In the genomic region with DNA sequence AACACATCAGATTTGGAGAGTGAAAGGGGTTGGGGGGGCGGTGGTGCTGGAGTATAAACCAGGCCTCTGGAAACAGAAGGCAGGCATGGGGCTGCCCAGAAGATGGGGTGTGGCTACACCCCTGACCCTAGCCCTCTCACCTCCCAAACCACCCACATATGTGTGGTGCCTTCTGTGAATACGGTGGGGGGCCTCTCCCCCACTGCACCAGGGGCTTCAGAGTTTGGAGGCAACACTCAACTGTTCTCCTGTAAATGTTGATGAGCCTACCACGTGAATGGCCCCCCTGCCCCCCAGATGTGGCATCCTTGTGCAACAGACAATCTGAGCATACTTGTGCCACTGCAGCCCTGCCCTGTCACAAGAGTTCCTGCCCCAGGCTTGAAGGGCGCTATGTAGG, we compare ENCODE assay signal across 23 cellular contexts. TPM values are rescaled to one million over a fixed set of nuclear protein-coding genes. Genes with fewer than 3 reads are reported as not detected.
A peak's percentile ranks its signal among the peaks of the same experiment; 100 is the strongest.
DNase-seq lines count a peak whose midpoint lies in the region; ATAC-seq, FAIRE-seq and TF ChIP-seq lines count a peak whose summit lies in the region.
"Had no signal": no experiment of that assay in that cellular context is flagged by ENCODE, and none has a peak within 500 bp of the region (broad histone marks: within the 10 kb centered on the region; RNA-seq: fewer than 3 reads in every experiment).

No MANE protein-coding gene starts in this region.

- no peak for TF ChIP-seq POLR2A in HepG2 (IDR thresholded peaks at IDR 0.05; ENCODE audit: insufficient read depth in 1 of 2, low read depth in 2 of 2, low read length in 2 of 2)
- no peak for TF ChIP-seq POLR2A in right lobe of liver (IDR thresholded peaks at IDR 0.05)

- H3K79me2 ChIP-seq in HepG2 (ENCODE audit: insufficient read depth, low read length) (no peaks in the 10 kb centered on the region), osteoblast (ENCODE audit: insufficient read depth, low read length) (no peaks in the 10 kb centered on the region)

- H2AFZ ChIP-seq in HepG2 (ENCODE audit: low read length) (no peak overlapping the region), osteoblast (ENCODE audit: low read length) (no peak overlapping the region)
- H2AFZ ChIP-seq: GM23338 had no signal

- in situ Hi-C loops in HepG2 (cut with HindIII; ENCODE audit: extremely low pct_ligation_motif_present, low pct_unique_long_range_greater_than_20kb) = no loop called here

- intact Hi-C loops in HepG2 (cut with micrococcal nuclease; ENCODE audit: unreplicated experiment) (loop anchor here (5.0 kb wide), 2 partner anchors 87 to 102 kb away; no protein-coding TSS in a partner anchor), right lobe of liver (cut with DNase I) (no loop called here), upper lobe of right lung (cut with DNase I) (no loop called here)

- H3K36me3 ChIP-seq in HepG2 (replicated peaks in 1 of 2; ENCODE audit: control insufficient read depth in 1 of 2, insufficient read depth in 2 of 2, low read length in 2 of 2) (peaks cover 0 to 5% of the 10 kb centered on the region in 2 experiments; a peak in 4 of 5 replicates), right lobe of liver (no peaks in the 10 kb centered on the region), osteoblast (ENCODE audit: insufficient read depth, low read length) (no peaks in the 10 kb centered on the region), upper lobe of right lung (no peaks in the 10 kb centered on the region)

- no peak for FAIRE-seq in HepG2 (lab: Jason Lieb, UNC)
- FAIRE-seq: A204.1, G401.6, GM12878, GM19239 had no signal

- H3K4me2 ChIP-seq in HepG2 (ENCODE audit: low read depth, low read length) (no peak overlapping the region), osteoblast (ENCODE audit: insufficient read depth, low read length) (no peak overlapping the region)
- H3K4me2 ChIP-seq: BLaER1, GM23338 had no signal

- no peak for TF ChIP-seq RAD21 in HepG2 (CRISPR knock-in tag; IDR thresholded peaks at IDR 0.05)

- CTCF ChIA-PET in HepG2 (lab: Yijun Ruan, JAX; ENCODE audit: low intra/inter-chr PET ratio, low total read pairs) = no interaction called here

- ATAC-seq in HepG2 = no peak
- ATAC-seq in right lobe of liver = no peak
- ATAC-seq in upper lobe of right lung = no peak
- ATAC-seq: CD8-positive, alpha-beta T cell; GM12878; GM23338; HCT116 had no signal

- H3K27me3 ChIP-seq in HepG2 (ENCODE audit: control insufficient read depth in 1 of 2, insufficient read depth in 2 of 2, low read length in 2 of 2) (no peaks in the 10 kb centered on the region), right lobe of liver (peaks cover 0 to 6% of the 10 kb centered on the region in 2 donors), osteoblast (ENCODE audit: insufficient read depth, low read length) (peaks cover 27% of the 10 kb centered on the region), upper lobe of right lung (peaks cover 25% of the 10 kb centered on the region)
- H3K27me3 ChIP-seq: BLaER1 had no signal

- WGBS in HepG2 (ENCODE audit: low lambda C conversion rate) = 92% methylated on average over 4 of the region's 4 CpGs
- 100% methylated on average over 1 of the region's 4 CpGs for WGBS in right lobe of liver (ENCODE audit: insufficient coverage, low coverage, low lambda C conversion rate, missing lambda C conversion rate)

- H3K27ac ChIP-seq in HepG2 (ENCODE audit: extremely low read length, insufficient read depth, low read length) = no peak overlapping the region
- H3K27ac ChIP-seq in right lobe of liver = no peak overlapping the region
- no peak overlapping the region for H3K27ac ChIP-seq in osteoblast (ENCODE audit: low read depth, low read length)
- H3K27ac ChIP-seq in upper lobe of right lung = no peak overlapping the region
- H3K27ac ChIP-seq: 22Rv1, BLaER1, C4-2B had no signal

- DNase-seq in HepG2 (ENCODE audit: low spot score) (no peak), right lobe of liver (no peak), osteoblast (ENCODE audit: insufficient read length, low spot score, missing footprints) (peak; percentile 57), upper lobe of right lung (peak; percentile 46), GF-D8 (lab: John Stamatoyannopoulos, UW) (no peak)
- no peak for DNase-seq in activated naive CD4-positive, alpha-beta T cell treated with Interleukin-2 at 50 U/mL for 16 hours
- DNase-seq: Caco-2; CD4-positive, CD25-positive, alpha-beta regulatory T cell; CD8-positive, alpha-beta T cell; DMS153; DND-41; H9 had no signal

- peaks cover 50% of the 10 kb centered on the region for H3K4me1 ChIP-seq in HepG2 (ENCODE audit: insufficient read depth, low read length)
- H3K4me1 ChIP-seq in right lobe of liver = peaks cover 0 to 6% (median 0%) of the 10 kb centered on the region in 4 donors
- H3K4me1 ChIP-seq in osteoblast (ENCODE audit: insufficient read depth, low read length) = no peaks in the 10 kb centered on the region
- no peaks in the 10 kb centered on the region for H3K4me1 ChIP-seq in upper lobe of right lung

- TF ChIP-seq CTCF in HepG2 (CRISPR knock-in tag; IDR thresholded peaks at IDR 0.05) (no peak), right lobe of liver (IDR thresholded peaks at IDR 0.05) (no peak), osteoblast (IDR thresholded peaks at IDR 0.05; ENCODE audit: extremely low read depth, low read depth, low read length) (no peak), upper lobe of right lung (IDR thresholded peaks at IDR 0.05) (no peak)

- TF ChIP-seq EP300 in HepG2 (IDR thresholded peaks at IDR 0.05; ENCODE audit: low read depth in 2 of 2, low read length in 2 of 2) (no peak), HepG2 (CRISPR knock-in tag; IDR thresholded peaks at IDR 0.05; ENCODE audit: borderline replicate concordance) (no peak)

- H3K9ac ChIP-seq in HepG2 (ENCODE audit: insufficient read depth, low read depth, low read length) = no peak overlapping the region
- H3K9ac ChIP-seq: BLaER1 had no signal

- POLR2A ChIA-PET in HepG2 (lab: Yijun Ruan, JAX) = no interaction called here

- H3K9me3 ChIP-seq in HepG2 (ENCODE audit: low read length) (no peaks in the 10 kb centered on the region), right lobe of liver (no peaks in the 10 kb centered on the region), osteoblast (ENCODE audit: low read depth, low read length) (no peaks in the 10 kb centered on the region), upper lobe of right lung (no peaks in the 10 kb centered on the region)
- H3K9me3 ChIP-seq: BLaER1, Caco-2 had no signal

- no TSS peak for BruUV-seq in HepG2 (replicated peaks; lab: Mats Ljungman, UMichigan)

- H4K20me1 ChIP-seq in HepG2 (ENCODE audit: insufficient read depth, low read length) (no peaks in the 10 kb centered on the region), osteoblast (ENCODE audit: insufficient read depth, low read length) (no peaks in the 10 kb centered on the region)

- no peak overlapping the region for H3K4me3 ChIP-seq in HepG2 (replicated peaks in 1 of 3; ENCODE audit: insufficient read depth in 1 of 3, low read depth in 2 of 3, low read length in 3 of 3)
- no peak overlapping the region for H3K4me3 ChIP-seq in right lobe of liver
- no peak overlapping the region for H3K4me3 ChIP-seq in osteoblast (ENCODE audit: insufficient read depth, low read length)
- H3K4me3 ChIP-seq in upper lobe of right lung = no peak overlapping the region
- H3K4me3 ChIP-seq: BLaER1, GM12878, GM23338 had no signal

RNA-seq across cellular contexts. Expression of a gene that starts 19.5 kb away (rescaled TPM):
- total RNA-seq in HepG2 (2016; rRNA removed; fragmentation: Illumina TruSeq; extraction: Trizol) (3.0 and 4.2 TPM in 2 replicates), right lobe of liver (under 1 TPM; 0.13 to 0.65 (median 0.38) TPM), osteoblast (0.29 and 0.36 TPM in 2 replicates), upper lobe of right lung (2.1 TPM)
- 1.2 TPM in 2 replicates for total RNA-seq in HepG2 (2016; cell fraction: cytosol; rRNA removed; fragmentation: Illumina TruSeq; extraction: Trizol; ENCODE audit: low read depth)
- 2.7 and 3.8 TPM in 2 replicates for total RNA-seq in HepG2 (2016; cell fraction: insoluble cytoplasmic fraction; rRNA removed; fragmentation: Illumina TruSeq; extraction: Trizol)
- total RNA-seq in HepG2 (2016; cell fraction: membrane; rRNA removed; fragmentation: Illumina TruSeq; extraction: Trizol) = 2.4 and 2.5 TPM in 2 replicates
- total RNA-seq in HepG2 (2016; cell fraction: nucleus; rRNA removed; fragmentation: Illumina TruSeq; extraction: Trizol) = 6.0 and 6.4 TPM in 2 replicates
- 10.3 and 11.1 TPM in 2 replicates for polyA plus RNA-seq in HepG2 (2011; rRNA removed)
- 5.7 and 7.4 TPM in 2 replicates for polyA plus RNA-seq in HepG2 (2011; cell fraction: cytosol; rRNA removed)
- 32.6 and 44.1 TPM in 2 replicates for polyA plus RNA-seq in HepG2 (2011; cell fraction: nucleus; rRNA removed)
- polyA plus RNA-seq in HepG2 (2012) = 8.1 and 9.8 TPM in 2 replicates
- 1.0 and 1.1 TPM in 2 replicates for polyA plus RNA-seq in HepG2 (2016; cell fraction: cytosol; fragmentation: Illumina TruSeq; extraction: Trizol; ENCODE audit: low read depth)
- polyA plus RNA-seq in HepG2 (2016; cell fraction: insoluble cytoplasmic fraction; fragmentation: Illumina TruSeq; extraction: Trizol; ENCODE audit: low read depth) = 3.1 and 4.1 TPM in 2 replicates
- polyA plus RNA-seq in HepG2 (2016; cell fraction: membrane; fragmentation: Illumina TruSeq; extraction: Trizol; ENCODE audit: low read depth) = 1.6 and 2.0 TPM in 2 replicates
- 20.4 and 21.9 TPM in 2 replicates for polyA plus RNA-seq in HepG2 (2016; cell fraction: nucleus; fragmentation: Illumina TruSeq; extraction: Trizol; ENCODE audit: insufficient read depth, low read depth)
- 12.4 and 15.2 TPM in 2 replicates for polyA minus RNA-seq in HepG2 (2011; rRNA and poly(A)+ RNA removed; ENCODE audit: low replicate concordance)
- 5.4 and 6.2 TPM in 2 replicates for polyA minus RNA-seq in HepG2 (2011; cell fraction: cytosol; rRNA and poly(A)+ RNA removed)
- polyA minus RNA-seq in HepG2 (2011; cell fraction: nucleus; rRNA and poly(A)+ RNA removed) = 14.7 and 16.5 TPM in 2 replicates

RNA-seq across cellular contexts. Expression of a gene that starts 28.6 kb away (rescaled TPM):
- total RNA-seq in HepG2 (2016; rRNA removed; fragmentation: Illumina TruSeq; extraction: Trizol) (not detected in 2 replicates), right lobe of liver (not detected), osteoblast (not detected in 2 replicates), upper lobe of right lung (not detected)
- not detected in 2 replicates for total RNA-seq in HepG2 (2016; cell fraction: cytosol; rRNA removed; fragmentation: Illumina TruSeq; extraction: Trizol; ENCODE audit: low read depth)
- total RNA-seq in HepG2 (2016; cell fraction: insoluble cytoplasmic fraction; rRNA removed; fragmentation: Illumina TruSeq; extraction: Trizol) = 0.06 TPM in 1 of 2 replicates, not detected in the other
- total RNA-seq in HepG2 (2016; cell fraction: membrane; rRNA removed; fragmentation: Illumina TruSeq; extraction: Trizol) = not detected in 2 replicates
- total RNA-seq in HepG2 (2016; cell fraction: nucleus; rRNA removed; fragmentation: Illumina TruSeq; extraction: Trizol) = not detected in 2 replicates
- polyA plus RNA-seq in HepG2 (2011; rRNA removed) = not detected in 2 replicates
- polyA plus RNA-seq in HepG2 (2011; cell fraction: cytosol; rRNA removed) = 0.03 TPM in 1 of 2 replicates, not detected in the other
- polyA plus RNA-seq in HepG2 (2011; cell fraction: nucleus; rRNA removed) = 0.07 TPM in 1 of 2 replicates, not detected in the other
- polyA plus RNA-seq in HepG2 (2012) = not detected in 2 replicates
- not detected in 2 replicates for polyA plus RNA-seq in HepG2 (2016; cell fraction: cytosol; fragmentation: Illumina TruSeq; extraction: Trizol; ENCODE audit: low read depth)
- not detected in 2 replicates for polyA plus RNA-seq in HepG2 (2016; cell fraction: insoluble cytoplasmic fraction; fragmentation: Illumina TruSeq; extraction: Trizol; ENCODE audit: low read depth)
- polyA plus RNA-seq in HepG2 (2016; cell fraction: membrane; fragmentation: Illumina TruSeq; extraction: Trizol; ENCODE audit: low read depth) = not detected in 2 replicates
- not detected in 2 replicates for polyA plus RNA-seq in HepG2 (2016; cell fraction: nucleus; fragmentation: Illumina TruSeq; extraction: Trizol; ENCODE audit: insufficient read depth, low read depth)
- polyA minus RNA-seq in HepG2 (2011; rRNA and poly(A)+ RNA removed; ENCODE audit: low replicate concordance) = not detected in 2 replicates
- polyA minus RNA-seq in HepG2 (2011; cell fraction: cytosol; rRNA and poly(A)+ RNA removed) = not detected in 2 replicates
- 0.25 TPM in 1 of 2 replicates, not detected in the other for polyA minus RNA-seq in HepG2 (2011; cell fraction: nucleus; rRNA and poly(A)+ RNA removed)
- total RNA-seq: Caco-2, GM12878, GM23338, H4 had no signal
- polyA plus RNA-seq: AG04450; CD4-positive, CD25-positive, alpha-beta regulatory T cell had no signal

RNA-seq across cellular contexts. Expression of a gene that starts 30.7 kb away (rescaled TPM):
- total RNA-seq in HepG2 (2016; rRNA removed; fragmentation: Illumina TruSeq; extraction: Trizol) = 517 and 689 TPM in 2 replicates
- total RNA-seq in HepG2 (2016; cell fraction: cytosol; rRNA removed; fragmentation: Illumina TruSeq; extraction: Trizol; ENCODE audit: low read depth) = 83.8 and 91.7 TPM in 2 replicates
- total RNA-seq in HepG2 (2016; cell fraction: insoluble cytoplasmic fraction; rRNA removed; fragmentation: Illumina TruSeq; extraction: Trizol) = 525 and 715 TPM in 2 replicates
- 114 and 115 TPM in 2 replicates for total RNA-seq in HepG2 (2016; cell fraction: membrane; rRNA removed; fragmentation: Illumina TruSeq; extraction: Trizol)
- 196 and 212 TPM in 2 replicates for total RNA-seq in HepG2 (2016; cell fraction: nucleus; rRNA removed; fragmentation: Illumina TruSeq; extraction: Trizol)
- 326 and 347 TPM in 2 replicates for polyA plus RNA-seq in HepG2 (2011; rRNA removed)
- polyA plus RNA-seq in HepG2 (2011; cell fraction: cytosol; rRNA removed) = 421 and 439 TPM in 2 replicates
- polyA plus RNA-seq in HepG2 (2011; cell fraction: nucleus; rRNA removed) = 113 and 132 TPM in 2 replicates
- 497 and 591 TPM in 2 replicates for polyA plus RNA-seq in HepG2 (2012)
- 60.5 and 62.9 TPM in 2 replicates for polyA plus RNA-seq in HepG2 (2016; cell fraction: cytosol; fragmentation: Illumina TruSeq; extraction: Trizol; ENCODE audit: low read depth)
- polyA plus RNA-seq in HepG2 (2016; cell fraction: insoluble cytoplasmic fraction; fragmentation: Illumina TruSeq; extraction: Trizol; ENCODE audit: low read depth) = 605 and 611 TPM in 2 replicates
- 71.6 and 78.2 TPM in 2 replicates for polyA plus RNA-seq in HepG2 (2016; cell fraction: membrane; fragmentation: Illumina TruSeq; extraction: Trizol; ENCODE audit: low read depth)
- polyA plus RNA-seq in HepG2 (2016; cell fraction: nucleus; fragmentation: Illumina TruSeq; extraction: Trizol; ENCODE audit: insufficient read depth, low read depth) = 207 and 227 TPM in 2 replicates
- 594 and 852 TPM in 2 replicates for polyA minus RNA-seq in HepG2 (2011; rRNA and poly(A)+ RNA removed; ENCODE audit: low replicate concordance)
- 197 and 217 TPM in 2 replicates for polyA minus RNA-seq in HepG2 (2011; cell fraction: cytosol; rRNA and poly(A)+ RNA removed)
- 138 and 184 TPM in 2 replicates for polyA minus RNA-seq in HepG2 (2011; cell fraction: nucleus; rRNA and poly(A)+ RNA removed)
- 100 to 1,000 TPM in 3 of 6 experiments, 10 to 100 TPM in 3; 83.5 to 131 (median 99.4) TPM for total RNA-seq in right lobe of liver
- 180 and 200 TPM in 2 replicates for total RNA-seq in osteoblast
- 152 TPM for total RNA-seq in upper lobe of right lung

RNA-seq across cellular contexts. Expression of a gene that starts 31.7 kb away (rescaled TPM):
- total RNA-seq in HepG2 (2016; rRNA removed; fragmentation: Illumina TruSeq; extraction: Trizol) = 30.0 and 37.2 TPM in 2 replicates
- total RNA-seq in HepG2 (2016; cell fraction: cytosol; rRNA removed; fragmentation: Illumina TruSeq; extraction: Trizol; ENCODE audit: low read depth) = 141 and 145 TPM in 2 replicates
- 25.4 and 37.6 TPM in 2 replicates for total RNA-seq in HepG2 (2016; cell fraction: insoluble cytoplasmic fraction; rRNA removed; fragmentation: Illumina TruSeq; extraction: Trizol)
- 112 and 121 TPM in 2 replicates for total RNA-seq in HepG2 (2016; cell fraction: membrane; rRNA removed; fragmentation: Illumina TruSeq; extraction: Trizol)
- total RNA-seq in HepG2 (2016; cell fraction: nucleus; rRNA removed; fragmentation: Illumina TruSeq; extraction: Trizol) = 16.8 TPM in 2 replicates
- 11.6 and 12.1 TPM in 2 replicates for polyA plus RNA-seq in HepG2 (2011; rRNA removed)
- polyA plus RNA-seq in HepG2 (2011; cell fraction: cytosol; rRNA removed) = 10.0 and 15.9 TPM in 2 replicates
- 4.1 and 7.0 TPM in 2 replicates for polyA plus RNA-seq in HepG2 (2011; cell fraction: nucleus; rRNA removed)
- 5.7 and 8.8 TPM in 2 replicates for polyA plus RNA-seq in HepG2 (2012)
- polyA plus RNA-seq in HepG2 (2016; cell fraction: cytosol; fragmentation: Illumina TruSeq; extraction: Trizol; ENCODE audit: low read depth) = 152 and 157 TPM in 2 replicates
- 23.1 and 23.9 TPM in 2 replicates for polyA plus RNA-seq in HepG2 (2016; cell fraction: insoluble cytoplasmic fraction; fragmentation: Illumina TruSeq; extraction: Trizol; ENCODE audit: low read depth)
- 103 and 106 TPM in 2 replicates for polyA plus RNA-seq in HepG2 (2016; cell fraction: membrane; fragmentation: Illumina TruSeq; extraction: Trizol; ENCODE audit: low read depth)
- polyA plus RNA-seq in HepG2 (2016; cell fraction: nucleus; fragmentation: Illumina TruSeq; extraction: Trizol; ENCODE audit: insufficient read depth, low read depth) = 23.7 and 26.7 TPM in 2 replicates
- polyA minus RNA-seq in HepG2 (2011; rRNA and poly(A)+ RNA removed; ENCODE audit: low replicate concordance) = 19.5 and 55.8 TPM in 2 replicates
- 2.7 and 5.5 TPM in 2 replicates for polyA minus RNA-seq in HepG2 (2011; cell fraction: cytosol; rRNA and poly(A)+ RNA removed)
- polyA minus RNA-seq in HepG2 (2011; cell fraction: nucleus; rRNA and poly(A)+ RNA removed) = 2.2 and 3.3 TPM in 2 replicates
- total RNA-seq in right lobe of liver = 10 to 100 TPM; 17.8 to 26.1 (median 22.5) TPM
- 11.2 and 15.9 TPM in 2 replicates for total RNA-seq in osteoblast
- total RNA-seq in upper lobe of right lung = 15.5 TPM

RNA-seq across cellular contexts. Expression of a gene that starts 50.7 kb away (rescaled TPM):
- 70.4 and 70.6 TPM in 2 replicates for total RNA-seq in HepG2 (2016; rRNA removed; fragmentation: Illumina TruSeq; extraction: Trizol)
- 9.8 and 10.0 TPM in 2 replicates for total RNA-seq in HepG2 (2016; cell fraction: cytosol; rRNA removed; fragmentation: Illumina TruSeq; extraction: Trizol; ENCODE audit: low read depth)
- 60.2 and 71.8 TPM in 2 replicates for total RNA-seq in HepG2 (2016; cell fraction: insoluble cytoplasmic fraction; rRNA removed; fragmentation: Illumina TruSeq; extraction: Trizol)
- total RNA-seq in HepG2 (2016; cell fraction: membrane; rRNA removed; fragmentation: Illumina TruSeq; extraction: Trizol) = 27.7 and 31.2 TPM in 2 replicates
- total RNA-seq in HepG2 (2016; cell fraction: nucleus; rRNA removed; fragmentation: Illumina TruSeq; extraction: Trizol) = 60.7 and 66.5 TPM in 2 replicates
- polyA plus RNA-seq in HepG2 (2011; rRNA removed) = 55.8 and 62.2 TPM in 2 replicates
- polyA plus RNA-seq in HepG2 (2011; cell fraction: cytosol; rRNA removed) = 42.9 and 47.4 TPM in 2 replicates
- 96.0 and 102 TPM in 2 replicates for polyA plus RNA-seq in HepG2 (2011; cell fraction: nucleus; rRNA removed)
- polyA plus RNA-seq in HepG2 (2012) = 48.5 and 51.9 TPM in 2 replicates
- polyA plus RNA-seq in HepG2 (2016; cell fraction: cytosol; fragmentation: Illumina TruSeq; extraction: Trizol; ENCODE audit: low read depth) = 8.0 TPM in 2 replicates
- polyA plus RNA-seq in HepG2 (2016; cell fraction: insoluble cytoplasmic fraction; fragmentation: Illumina TruSeq; extraction: Trizol; ENCODE audit: low read depth) = 52.6 and 65.1 TPM in 2 replicates
- 20.7 and 22.3 TPM in 2 replicates for polyA plus RNA-seq in HepG2 (2016; cell fraction: membrane; fragmentation: Illumina TruSeq; extraction: Trizol; ENCODE audit: low read depth)
- polyA plus RNA-seq in HepG2 (2016; cell fraction: nucleus; fragmentation: Illumina TruSeq; extraction: Trizol; ENCODE audit: insufficient read depth, low read depth) = 82.3 and 84.7 TPM in 2 replicates
- 57.7 and 119 TPM in 2 replicates for polyA minus RNA-seq in HepG2 (2011; rRNA and poly(A)+ RNA removed; ENCODE audit: low replicate concordance)
- polyA minus RNA-seq in HepG2 (2011; cell fraction: cytosol; rRNA and poly(A)+ RNA removed) = 18.6 and 21.6 TPM in 2 replicates
- polyA minus RNA-seq in HepG2 (2011; cell fraction: nucleus; rRNA and poly(A)+ RNA removed) = 78.0 and 87.9 TPM in 2 replicates
- total RNA-seq in right lobe of liver = 10 to 100 TPM in 3 of 6 experiments, 1 to 10 TPM in 3; 5.3 to 12.2 (median 9.4) TPM
- total RNA-seq in osteoblast = 16.5 and 17.4 TPM in 2 replicates
- 16.8 TPM for total RNA-seq in upper lobe of right lung

Comparison
In these comparisons a context has a peak if more than half of its experiments do, and no peak if none do; other contexts are left out.
1. DNase-seq: peak in osteoblast (single experiment) and upper lobe of right lung (single experiment); none in HepG2 (single experiment), right lobe of liver (0 of 3), GF-D8 (single experiment) and activated naive CD4-positive, alpha-beta T cell treated with Interleukin-2 at 50 U/mL for 16 hours (single experiment).